1 cellular context compared by ENCODE assay signal in genomic region chr10:95561200-95562177, GRCh38.
TF ChIP-seq lines count a peak whose summit lies in the region.

SORBS1 (minus strand) TSS chr10:95561371; CDS start chr10:95441135, 120,236 bp downstream.

TF ChIP-seq in GM12878, 131 proteins besides CTCF, POLR2A, EP300 and RAD21 (continued from another document):
- TF ChIP-seq RB1 (IDR thresholded peaks at IDR 0.05; ENCODE audit: borderline replicate concordance): 0 out of 2 replicates have a peak, but pooled peaks have one; percentile 36
